In the genomic region with DNA sequence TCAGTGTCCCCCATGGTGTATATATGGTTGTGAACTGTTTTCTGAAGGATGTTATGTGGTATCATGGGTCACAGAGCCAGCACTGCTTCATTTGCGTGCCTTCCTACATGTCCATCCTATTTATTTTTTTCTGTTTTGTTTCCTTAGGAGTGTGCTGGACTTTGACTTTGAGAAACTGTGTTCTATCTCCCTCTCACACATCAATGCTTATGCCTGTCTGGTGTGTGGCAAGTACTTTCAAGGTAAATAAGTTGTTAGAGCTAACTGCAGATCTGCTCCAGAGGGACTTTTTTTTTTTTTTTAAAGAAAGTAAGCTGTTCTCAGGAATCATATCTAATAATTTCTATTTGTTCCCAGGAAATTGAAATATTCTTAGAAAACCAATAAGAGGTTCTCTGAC, we compare ENCODE assay signal across 1 cellular context.
A peak's percentile ranks its signal among the peaks of the same experiment; 100 is the strongest.
TF ChIP-seq lines count a peak whose summit lies in the region.

No MANE protein-coding gene starts in this region.

TF ChIP-seq in HepG2, 621 proteins besides CTCF, POLR2A, EP300 and RAD21:
- TF ChIP-seq ZNF7 (CRISPR knock-in tag; IDR thresholded peaks at IDR 0.05) (peak; percentile 23; the same call in 1 of the 2 replicates), ZNF615 (CRISPR knock-in tag; IDR thresholded peaks at IDR 0.05; ENCODE audit: borderline replicate concordance) (no peak), TBP (CRISPR knock-in tag; IDR thresholded peaks at IDR 0.05) (no peak), ZNF556 (CRISPR knock-in tag; IDR thresholded peaks at IDR 0.05; ENCODE audit: borderline replicate concordance) (0 out of 2 replicates have a peak, but pooled peaks have one; percentile 26), ZNF207 (IDR thresholded peaks at IDR 0.05; ENCODE audit: borderline replicate concordance) (no peak), BCL6 (CRISPR knock-in tag; IDR thresholded peaks at IDR 0.05) (0 out of 2 replicates have a peak, but pooled peaks have one; percentile 17), MED1 (CRISPR knock-in tag; IDR thresholded peaks at IDR 0.05) (peak; percentile 42; the same call in 1 of the 2 replicates), CEBPG (CRISPR knock-in tag; IDR thresholded peaks at IDR 0.05) (no peak), TEAD3 (CRISPR knock-in tag; optimal IDR thresholded peaks at IDR 0.05; ENCODE audit: borderline replicate concordance) (peak; percentile 10), NFIC (IDR thresholded peaks at IDR 0.05; ENCODE audit: low read length) (peak; percentile 68; the same call in 1 of the 2 replicates), FOXP1 (IDR thresholded peaks at IDR 0.05) (no peak), FOXP1 (CRISPR knock-in tag; IDR thresholded peaks at IDR 0.05) (peak; percentile 57), SAP130 (CRISPR knock-in tag; IDR thresholded peaks at IDR 0.05; ENCODE audit: low read depth) (peak; percentile 47), HDAC1 (CRISPR knock-in tag; IDR thresholded peaks at IDR 0.05) (peak; percentile 35; the same call in 1 of the 2 replicates), ZNF441 (CRISPR knock-in tag; IDR thresholded peaks at IDR 0.05; ENCODE audit: borderline replicate concordance) (0 out of 2 replicates have a peak, but pooled peaks have one; percentile 31), TBX2 (CRISPR knock-in tag; IDR thresholded peaks at IDR 0.05; ENCODE audit: borderline replicate concordance) (no peak), FOXA3 (CRISPR knock-in tag; IDR thresholded peaks at IDR 0.05) (peak; percentile 58; the same call in 1 of the 2 replicates), GATAD2A (CRISPR knock-in tag; IDR thresholded peaks at IDR 0.05) (peak; percentile 60), HNF4A (CRISPR knock-in tag; IDR thresholded peaks at IDR 0.05) (peak; percentile 64), FOXO1 (CRISPR knock-in tag; IDR thresholded peaks at IDR 0.05) (peak; percentile 18; the same call in 1 of the 2 replicates)
- TF ChIP-seq, protein P1, sequence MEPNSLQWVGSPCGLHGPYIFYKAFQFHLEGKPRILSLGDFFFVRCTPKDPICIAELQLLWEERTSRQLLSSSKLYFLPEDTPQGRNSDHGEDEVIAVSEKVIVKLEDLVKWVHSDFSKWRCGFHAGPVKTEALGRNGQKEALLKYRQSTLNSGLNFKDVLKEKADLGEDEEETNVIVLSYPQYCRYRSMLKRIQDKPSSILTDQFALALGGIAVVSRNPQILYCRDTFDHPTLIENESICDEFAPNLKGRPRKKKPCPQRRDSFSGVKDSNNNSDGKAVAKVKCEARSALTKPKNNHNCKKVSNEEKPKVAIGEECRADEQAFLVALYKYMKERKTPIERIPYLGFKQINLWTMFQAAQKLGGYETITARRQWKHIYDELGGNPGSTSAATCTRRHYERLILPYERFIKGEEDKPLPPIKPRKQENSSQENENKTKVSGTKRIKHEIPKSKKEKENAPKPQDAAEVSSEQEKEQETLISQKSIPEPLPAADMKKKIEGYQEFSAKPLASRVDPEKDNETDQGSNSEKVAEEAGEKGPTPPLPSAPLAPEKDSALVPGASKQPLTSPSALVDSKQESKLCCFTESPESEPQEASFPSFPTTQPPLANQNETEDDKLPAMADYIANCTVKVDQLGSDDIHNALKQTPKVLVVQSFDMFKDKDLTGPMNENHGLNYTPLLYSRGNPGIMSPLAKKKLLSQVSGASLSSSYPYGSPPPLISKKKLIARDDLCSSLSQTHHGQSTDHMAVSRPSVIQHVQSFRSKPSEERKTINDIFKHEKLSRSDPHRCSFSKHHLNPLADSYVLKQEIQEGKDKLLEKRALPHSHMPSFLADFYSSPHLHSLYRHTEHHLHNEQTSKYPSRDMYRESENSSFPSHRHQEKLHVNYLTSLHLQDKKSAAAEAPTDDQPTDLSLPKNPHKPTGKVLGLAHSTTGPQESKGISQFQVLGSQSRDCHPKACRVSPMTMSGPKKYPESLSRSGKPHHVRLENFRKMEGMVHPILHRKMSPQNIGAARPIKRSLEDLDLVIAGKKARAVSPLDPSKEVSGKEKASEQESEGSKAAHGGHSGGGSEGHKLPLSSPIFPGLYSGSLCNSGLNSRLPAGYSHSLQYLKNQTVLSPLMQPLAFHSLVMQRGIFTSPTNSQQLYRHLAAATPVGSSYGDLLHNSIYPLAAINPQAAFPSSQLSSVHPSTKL (CRISPR knock-in tag; IDR thresholded peaks at IDR 0.05): peak; percentile 49; the same call in 1 of the 2 replicates
- TF ChIP-seq, protein P2, sequence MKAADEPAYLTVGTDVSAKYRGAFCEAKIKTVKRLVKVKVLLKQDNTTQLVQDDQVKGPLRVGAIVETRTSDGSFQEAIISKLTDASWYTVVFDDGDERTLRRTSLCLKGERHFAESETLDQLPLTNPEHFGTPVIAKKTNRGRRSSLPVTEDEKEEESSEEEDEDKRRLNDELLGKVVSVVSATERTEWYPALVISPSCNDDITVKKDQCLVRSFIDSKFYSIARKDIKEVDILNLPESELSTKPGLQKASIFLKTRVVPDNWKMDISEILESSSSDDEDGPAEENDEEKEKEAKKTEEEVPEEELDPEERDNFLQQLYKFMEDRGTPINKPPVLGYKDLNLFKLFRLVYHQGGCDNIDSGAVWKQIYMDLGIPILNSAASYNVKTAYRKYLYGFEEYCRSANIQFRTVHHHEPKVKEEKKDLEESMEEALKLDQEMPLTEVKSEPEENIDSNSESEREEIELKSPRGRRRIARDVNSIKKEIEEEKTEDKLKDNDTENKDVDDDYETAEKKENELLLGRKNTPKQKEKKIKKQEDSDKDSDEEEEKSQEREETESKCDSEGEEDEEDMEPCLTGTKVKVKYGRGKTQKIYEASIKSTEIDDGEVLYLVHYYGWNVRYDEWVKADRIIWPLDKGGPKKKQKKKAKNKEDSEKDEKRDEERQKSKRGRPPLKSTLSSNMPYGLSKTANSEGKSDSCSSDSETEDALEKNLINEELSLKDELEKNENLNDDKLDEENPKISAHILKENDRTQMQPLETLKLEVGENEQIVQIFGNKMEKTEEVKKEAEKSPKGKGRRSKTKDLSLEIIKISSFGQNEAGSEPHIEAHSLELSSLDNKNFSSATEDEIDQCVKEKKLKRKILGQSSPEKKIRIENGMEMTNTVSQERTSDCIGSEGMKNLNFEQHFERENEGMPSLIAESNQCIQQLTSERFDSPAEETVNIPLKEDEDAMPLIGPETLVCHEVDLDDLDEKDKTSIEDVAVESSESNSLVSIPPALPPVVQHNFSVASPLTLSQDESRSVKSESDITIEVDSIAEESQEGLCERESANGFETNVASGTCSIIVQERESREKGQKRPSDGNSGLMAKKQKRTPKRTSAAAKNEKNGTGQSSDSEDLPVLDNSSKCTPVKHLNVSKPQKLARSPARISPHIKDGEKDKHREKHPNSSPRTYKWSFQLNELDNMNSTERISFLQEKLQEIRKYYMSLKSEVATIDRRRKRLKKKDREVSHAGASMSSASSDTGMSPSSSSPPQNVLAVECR (CRISPR knock-in tag; IDR thresholded peaks at IDR 0.05; ENCODE audit: borderline replicate concordance): peak; percentile 35; the same call in 1 of the 2 replicates
- TF ChIP-seq, protein P3, sequence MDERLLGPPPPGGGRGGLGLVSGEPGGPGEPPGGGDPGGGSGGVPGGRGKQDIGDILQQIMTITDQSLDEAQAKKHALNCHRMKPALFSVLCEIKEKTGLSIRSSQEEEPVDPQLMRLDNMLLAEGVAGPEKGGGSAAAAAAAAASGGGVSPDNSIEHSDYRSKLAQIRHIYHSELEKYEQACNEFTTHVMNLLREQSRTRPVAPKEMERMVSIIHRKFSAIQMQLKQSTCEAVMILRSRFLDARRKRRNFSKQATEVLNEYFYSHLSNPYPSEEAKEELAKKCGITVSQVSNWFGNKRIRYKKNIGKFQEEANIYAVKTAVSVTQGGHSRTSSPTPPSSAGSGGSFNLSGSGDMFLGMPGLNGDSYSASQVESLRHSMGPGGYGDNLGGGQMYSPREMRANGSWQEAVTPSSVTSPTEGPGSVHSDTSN (CRISPR knock-in tag; IDR thresholded peaks at IDR 0.05): 0 out of 2 replicates have a peak, but pooled peaks have one; percentile 22
- TF ChIP-seq, protein P4, sequence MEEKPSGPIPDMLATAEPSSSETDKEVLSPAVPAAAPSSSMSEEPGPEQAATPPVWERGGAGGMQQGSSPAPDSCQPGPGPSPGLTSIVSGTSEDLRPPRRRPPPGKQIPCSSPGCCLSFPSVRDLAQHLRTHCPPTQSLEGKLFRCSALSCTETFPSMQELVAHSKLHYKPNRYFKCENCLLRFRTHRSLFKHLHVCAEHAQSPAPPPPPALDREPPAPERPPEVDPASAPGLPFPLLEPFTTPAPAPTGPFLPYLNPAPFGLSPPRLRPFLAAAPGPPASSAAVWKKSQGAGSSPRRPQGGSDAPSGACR (CRISPR knock-in tag; IDR thresholded peaks at IDR 0.05): peak; percentile 68; the same call in 1 of the 2 replicates
- TF ChIP-seq, protein P5, sequence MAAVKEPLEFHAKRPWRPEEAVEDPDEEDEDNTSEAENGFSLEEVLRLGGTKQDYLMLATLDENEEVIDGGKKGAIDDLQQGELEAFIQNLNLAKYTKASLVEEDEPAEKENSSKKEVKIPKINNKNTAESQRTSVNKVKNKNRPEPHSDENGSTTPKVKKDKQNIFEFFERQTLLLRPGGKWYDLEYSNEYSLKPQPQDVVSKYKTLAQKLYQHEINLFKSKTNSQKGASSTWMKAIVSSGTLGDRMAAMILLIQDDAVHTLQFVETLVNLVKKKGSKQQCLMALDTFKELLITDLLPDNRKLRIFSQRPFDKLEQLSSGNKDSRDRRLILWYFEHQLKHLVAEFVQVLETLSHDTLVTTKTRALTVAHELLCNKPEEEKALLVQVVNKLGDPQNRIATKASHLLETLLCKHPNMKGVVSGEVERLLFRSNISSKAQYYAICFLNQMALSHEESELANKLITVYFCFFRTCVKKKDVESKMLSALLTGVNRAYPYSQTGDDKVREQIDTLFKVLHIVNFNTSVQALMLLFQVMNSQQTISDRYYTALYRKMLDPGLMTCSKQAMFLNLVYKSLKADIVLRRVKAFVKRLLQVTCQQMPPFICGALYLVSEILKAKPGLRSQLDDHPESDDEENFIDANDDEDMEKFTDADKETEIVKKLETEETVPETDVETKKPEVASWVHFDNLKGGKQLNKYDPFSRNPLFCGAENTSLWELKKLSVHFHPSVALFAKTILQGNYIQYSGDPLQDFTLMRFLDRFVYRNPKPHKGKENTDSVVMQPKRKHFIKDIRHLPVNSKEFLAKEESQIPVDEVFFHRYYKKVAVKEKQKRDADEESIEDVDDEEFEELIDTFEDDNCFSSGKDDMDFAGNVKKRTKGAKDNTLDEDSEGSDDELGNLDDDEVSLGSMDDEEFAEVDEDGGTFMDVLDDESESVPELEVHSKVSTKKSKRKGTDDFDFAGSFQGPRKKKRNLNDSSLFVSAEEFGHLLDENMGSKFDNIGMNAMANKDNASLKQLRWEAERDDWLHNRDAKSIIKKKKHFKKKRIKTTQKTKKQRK (IDR thresholded peaks at IDR 0.05; ENCODE audit: low read length): no peak
- TF ChIP-seq, protein P6, sequence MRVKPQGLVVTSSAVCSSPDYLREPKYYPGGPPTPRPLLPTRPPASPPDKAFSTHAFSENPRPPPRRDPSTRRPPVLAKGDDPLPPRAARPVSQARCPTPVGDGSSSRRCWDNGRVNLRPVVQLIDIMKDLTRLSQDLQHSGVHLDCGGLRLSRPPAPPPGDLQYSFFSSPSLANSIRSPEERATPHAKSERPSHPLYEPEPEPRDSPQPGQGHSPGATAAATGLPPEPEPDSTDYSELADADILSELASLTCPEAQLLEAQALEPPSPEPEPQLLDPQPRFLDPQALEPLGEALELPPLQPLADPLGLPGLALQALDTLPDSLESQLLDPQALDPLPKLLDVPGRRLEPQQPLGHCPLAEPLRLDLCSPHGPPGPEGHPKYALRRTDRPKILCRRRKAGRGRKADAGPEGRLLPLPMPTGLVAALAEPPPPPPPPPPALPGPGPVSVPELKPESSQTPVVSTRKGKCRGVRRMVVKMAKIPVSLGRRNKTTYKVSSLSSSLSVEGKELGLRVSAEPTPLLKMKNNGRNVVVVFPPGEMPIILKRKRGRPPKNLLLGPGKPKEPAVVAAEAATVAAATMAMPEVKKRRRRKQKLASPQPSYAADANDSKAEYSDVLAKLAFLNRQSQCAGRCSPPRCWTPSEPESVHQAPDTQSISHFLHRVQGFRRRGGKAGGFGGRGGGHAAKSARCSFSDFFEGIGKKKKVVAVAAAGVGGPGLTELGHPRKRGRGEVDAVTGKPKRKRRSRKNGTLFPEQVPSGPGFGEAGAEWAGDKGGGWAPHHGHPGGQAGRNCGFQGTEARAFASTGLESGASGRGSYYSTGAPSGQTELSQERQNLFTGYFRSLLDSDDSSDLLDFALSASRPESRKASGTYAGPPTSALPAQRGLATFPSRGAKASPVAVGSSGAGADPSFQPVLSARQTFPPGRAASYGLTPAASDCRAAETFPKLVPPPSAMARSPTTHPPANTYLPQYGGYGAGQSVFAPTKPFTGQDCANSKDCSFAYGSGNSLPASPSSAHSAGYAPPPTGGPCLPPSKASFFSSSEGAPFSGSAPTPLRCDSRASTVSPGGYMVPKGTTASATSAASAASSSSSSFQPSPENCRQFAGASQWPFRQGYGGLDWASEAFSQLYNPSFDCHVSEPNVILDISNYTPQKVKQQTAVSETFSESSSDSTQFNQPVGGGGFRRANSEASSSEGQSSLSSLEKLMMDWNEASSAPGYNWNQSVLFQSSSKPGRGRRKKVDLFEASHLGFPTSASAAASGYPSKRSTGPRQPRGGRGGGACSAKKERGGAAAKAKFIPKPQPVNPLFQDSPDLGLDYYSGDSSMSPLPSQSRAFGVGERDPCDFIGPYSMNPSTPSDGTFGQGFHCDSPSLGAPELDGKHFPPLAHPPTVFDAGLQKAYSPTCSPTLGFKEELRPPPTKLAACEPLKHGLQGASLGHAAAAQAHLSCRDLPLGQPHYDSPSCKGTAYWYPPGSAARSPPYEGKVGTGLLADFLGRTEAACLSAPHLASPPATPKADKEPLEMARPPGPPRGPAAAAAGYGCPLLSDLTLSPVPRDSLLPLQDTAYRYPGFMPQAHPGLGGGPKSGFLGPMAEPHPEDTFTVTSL (CRISPR knock-in tag; IDR thresholded peaks at IDR 0.05; ENCODE audit: borderline replicate concordance): peak; percentile 54; the same call in 1 of the 2 replicates
- TF ChIP-seq, protein P7, sequence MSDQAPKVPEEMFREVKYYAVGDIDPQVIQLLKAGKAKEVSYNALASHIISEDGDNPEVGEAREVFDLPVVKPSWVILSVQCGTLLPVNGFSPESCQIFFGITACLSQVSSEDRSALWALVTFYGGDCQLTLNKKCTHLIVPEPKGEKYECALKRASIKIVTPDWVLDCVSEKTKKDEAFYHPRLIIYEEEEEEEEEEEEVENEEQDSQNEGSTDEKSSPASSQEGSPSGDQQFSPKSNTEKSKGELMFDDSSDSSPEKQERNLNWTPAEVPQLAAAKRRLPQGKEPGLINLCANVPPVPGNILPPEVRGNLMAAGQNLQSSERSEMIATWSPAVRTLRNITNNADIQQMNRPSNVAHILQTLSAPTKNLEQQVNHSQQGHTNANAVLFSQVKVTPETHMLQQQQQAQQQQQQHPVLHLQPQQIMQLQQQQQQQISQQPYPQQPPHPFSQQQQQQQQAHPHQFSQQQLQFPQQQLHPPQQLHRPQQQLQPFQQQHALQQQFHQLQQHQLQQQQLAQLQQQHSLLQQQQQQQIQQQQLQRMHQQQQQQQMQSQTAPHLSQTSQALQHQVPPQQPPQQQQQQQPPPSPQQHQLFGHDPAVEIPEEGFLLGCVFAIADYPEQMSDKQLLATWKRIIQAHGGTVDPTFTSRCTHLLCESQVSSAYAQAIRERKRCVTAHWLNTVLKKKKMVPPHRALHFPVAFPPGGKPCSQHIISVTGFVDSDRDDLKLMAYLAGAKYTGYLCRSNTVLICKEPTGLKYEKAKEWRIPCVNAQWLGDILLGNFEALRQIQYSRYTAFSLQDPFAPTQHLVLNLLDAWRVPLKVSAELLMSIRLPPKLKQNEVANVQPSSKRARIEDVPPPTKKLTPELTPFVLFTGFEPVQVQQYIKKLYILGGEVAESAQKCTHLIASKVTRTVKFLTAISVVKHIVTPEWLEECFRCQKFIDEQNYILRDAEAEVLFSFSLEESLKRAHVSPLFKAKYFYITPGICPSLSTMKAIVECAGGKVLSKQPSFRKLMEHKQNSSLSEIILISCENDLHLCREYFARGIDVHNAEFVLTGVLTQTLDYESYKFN (CRISPR knock-in tag; conservative IDR thresholded peaks at IDR 0.05): peak; percentile 80
- TF ChIP-seq, protein P8, sequence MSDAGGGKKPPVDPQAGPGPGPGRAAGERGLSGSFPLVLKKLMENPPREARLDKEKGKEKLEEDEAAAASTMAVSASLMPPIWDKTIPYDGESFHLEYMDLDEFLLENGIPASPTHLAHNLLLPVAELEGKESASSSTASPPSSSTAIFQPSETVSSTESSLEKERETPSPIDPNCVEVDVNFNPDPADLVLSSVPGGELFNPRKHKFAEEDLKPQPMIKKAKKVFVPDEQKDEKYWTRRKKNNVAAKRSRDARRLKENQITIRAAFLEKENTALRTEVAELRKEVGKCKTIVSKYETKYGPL (CRISPR knock-in tag; IDR thresholded peaks at IDR 0.05): no peak
